7 cellular contexts compared by ENCODE assay signal in genomic region chr20:25241123-25241955, GRCh38. TPM values are rescaled to one million over a fixed set of nuclear protein-coding genes. Genes with fewer than 3 reads are reported as not detected.
DNase-seq lines count a peak whose midpoint lies in the region; ATAC-seq and TF ChIP-seq lines count a peak whose summit lies in the region.
"Not testable (repeated sequence)": the region's sequence is repeated elsewhere in the genome, so short reads cannot be mapped to it uniquely, and the experiment has no call there.

No MANE protein-coding gene starts in this region.

- peaks cover 20% of the 10 kb centered on the region for H3K4me1 ChIP-seq in Caco-2
- H3K4me1 ChIP-seq in Panc1 (ENCODE audit: control insufficient read depth, insufficient read depth, low read length): peaks cover 56% of the 10 kb centered on the region

- not testable (repeated sequence) for H3K36me3 Mint-ChIP-seq in Caco-2 (ENCODE audit: insufficient read depth, unreplicated experiment); MCF 10A (ENCODE audit: insufficient read depth, unreplicated experiment); mesothelial cell of epicardium

- H3K36me3 ChIP-seq in Caco-2 (ENCODE audit: control insufficient read depth, insufficient read depth, low read length); Panc1 (ENCODE audit: control insufficient read depth, insufficient read depth, low read length): not testable (repeated sequence)

- H3K4me3 ChIP-seq in Caco-2 (ENCODE audit: low read depth, low read length); Panc1 (ENCODE audit: low read depth in 2 of 2, low read length in 2 of 2): not testable (repeated sequence)

- H3K4me1 Mint-ChIP-seq in Caco-2 (ENCODE audit: low read depth, unreplicated experiment): peaks cover 33% of the 10 kb centered on the region
- peaks cover 57% of the 10 kb centered on the region for H3K4me1 Mint-ChIP-seq in MCF 10A (ENCODE audit: insufficient read depth, unreplicated experiment)
- peaks cover 15% of the 10 kb centered on the region for H3K4me1 Mint-ChIP-seq in mesothelial cell of epicardium

- POLR2A ChIA-PET in Caco-2 (lab: Charles Lee); Panc1 (lab: Charles Lee): not testable (repeated sequence)
- POLR2A ChIA-PET in MCF 10A (lab: Yijun Ruan, JAX): interaction anchor here (1.1 to 7.0 kb wide), 4 partner anchors 10 to 249 kb away, joined by 4 to 378 read pairs (median 5); partner anchors contain the start of genes APMAP and PYGB

- not testable (repeated sequence) for H3K27me3 Mint-ChIP-seq in Caco-2 (ENCODE audit: insufficient read depth, unreplicated experiment); MCF 10A (ENCODE audit: insufficient read depth, unreplicated experiment); mesothelial cell of epicardium (ENCODE audit: low read depth)

- not testable (repeated sequence) for H3K4me3 Mint-ChIP-seq in Caco-2 (ENCODE audit: unreplicated experiment); mesothelial cell of epicardium
- H3K4me3 Mint-ChIP-seq in MCF 10A (ENCODE audit: unreplicated experiment): peak overlapping the region; percentile 10

- peak overlapping the region; percentile 100 for H3K27ac ChIP-seq in Panc1 (ENCODE audit: low read length)

- not testable (repeated sequence) for H3K9me3 ChIP-seq in Caco-2; Panc1 (ENCODE audit: control insufficient read depth, insufficient read depth, low read depth, low read length)

- H3K27me3 ChIP-seq in Caco-2 (replicated peaks; ENCODE audit: control insufficient read depth, insufficient read depth, low read length); Panc1 (ENCODE audit: control insufficient read depth, insufficient read depth, low read length): not testable (repeated sequence)

- DNase-seq in Caco-2; Panc1 (ENCODE audit: low read depth, low spot score); MCF 10A (ENCODE audit: unreplicated experiment); mesothelial cell of epicardium (ENCODE audit: low spot score in 2 of 2, unreplicated experiment in 2 of 2): not testable (repeated sequence)
- DNase-seq in NCI-H1417 (lab: John Stamatoyannopoulos, UW): peak in 2 of 3 experiments; percentile 10 to 41
- peak; percentile 67 for DNase-seq in foreskin melanocyte
- DNase-seq in posterior vena cava (ENCODE audit: low spot score): peak; percentile 64

- in situ Hi-C loops in Panc1 (cut with HindIII; ENCODE audit: low pct_unique_long_range_greater_than_20kb, low sequenced_read_pairs): not testable (repeated sequence)

- CTCF ChIA-PET in Caco-2 (lab: Charles Lee); Panc1 (lab: Charles Lee): not testable (repeated sequence)
- CTCF ChIA-PET in MCF 10A (lab: Yijun Ruan, JAX): interaction anchor here (1.1 to 1.3 kb wide), 3 partner anchors 13 to 247 kb away, joined by 3 to 5 read pairs (median 4); no protein-coding TSS in a partner anchor

- peak overlapping the region; percentile 62 for H3K27ac Mint-ChIP-seq in Caco-2 (ENCODE audit: unreplicated experiment)
- peak overlapping the region; percentile 85 for H3K27ac Mint-ChIP-seq in MCF 10A (ENCODE audit: low read depth, unreplicated experiment)
- H3K27ac Mint-ChIP-seq in mesothelial cell of epicardium: peak overlapping the region; percentile 70

- intact Hi-C loops in Caco-2 (cut with micrococcal nuclease; ENCODE audit: unreplicated experiment) (loop anchor here (10.0 kb wide), 1 partner anchor 177 kb away; no protein-coding TSS in a partner anchor), MCF 10A (cut with micrococcal nuclease) (loop anchor here (10.0 kb wide), 1 partner anchor 177 kb away; no protein-coding TSS in a partner anchor)
- intact Hi-C loops in Panc1 (cut with micrococcal nuclease; ENCODE audit: unreplicated experiment); posterior vena cava (cut with DNase I): not testable (repeated sequence)

- TF ChIP-seq CTCF in Caco-2 (IDR thresholded peaks at IDR 0.05; ENCODE audit: insufficient read depth in 1 of 2, low read depth in 1 of 2, low read length in 1 of 2, severe bottlenecking in 1 of 2, unreplicated experiment in 1 of 2); Panc1 (IDR thresholded peaks at IDR 0.05); MCF 10A (IDR thresholded peaks at IDR 0.05; ENCODE audit: unreplicated experiment); mesothelial cell of epicardium (IDR thresholded peaks at IDR 0.05; ENCODE audit: unreplicated experiment): not testable (repeated sequence)

- BruUV-seq in Caco-2 (replicated peaks; lab: Mats Ljungman, UMichigan); Panc1 (replicated peaks; lab: Mats Ljungman, UMichigan); MCF 10A (replicated peaks; lab: Mats Ljungman, UMichigan): not testable (repeated sequence)

- ATAC-seq in Panc1: not testable (repeated sequence)

- H3K9me3 Mint-ChIP-seq in Caco-2 (ENCODE audit: unreplicated experiment); MCF 10A (ENCODE audit: unreplicated experiment); mesothelial cell of epicardium: not testable (repeated sequence)

RNA-seq across cellular contexts. Expression of gene PYGB, which starts 6.5 kb away (rescaled TPM):
- total RNA-seq in Caco-2 (2022) (67.9 and 78.9 TPM in 2 replicates), Panc1 (2021; ENCODE audit: unreplicated experiment) (220 TPM), MCF 10A (2022) (375 and 435 TPM in 2 replicates), mesothelial cell of epicardium (46.6 to 48.0 TPM (median 47.4 TPM) in 3 replicates), posterior vena cava (100 to 1,000 TPM; 132 to 155 TPM)
- polyA plus RNA-seq in Panc1 (2012; ENCODE audit: insufficient read length): 308 TPM

RNA-seq across cellular contexts. Expression of gene ENTPD6, which starts 45.8 kb away (rescaled TPM):
- 86.6 and 89.4 TPM in 2 replicates for total RNA-seq in Caco-2 (2022)
- total RNA-seq in Panc1 (2021; ENCODE audit: unreplicated experiment): 108 TPM
- 99.8 TPM for polyA plus RNA-seq in Panc1 (2012; ENCODE audit: insufficient read length)
- total RNA-seq in MCF 10A (2022): 98.0 and 99.5 TPM in 2 replicates
- total RNA-seq in mesothelial cell of epicardium: 59.3 to 68.6 TPM (median 67.8 TPM) in 3 replicates
- total RNA-seq in posterior vena cava: 10 to 100 TPM; 48.5 to 51.0 TPM
